In genomic region chr18:10270160-10270571, GRCh38 we compare ENCODE assay signal across 10 cellular contexts.
DNase-seq lines count a peak whose midpoint lies in the region; ATAC-seq and TF ChIP-seq lines count a peak whose summit lies in the region.
"Had no signal": no experiment of that assay in that cellular context is flagged by ENCODE, and none has a peak within 500 bp of the region (broad histone marks: within the 10 kb centered on the region; RNA-seq: fewer than 3 reads in every experiment).

No MANE protein-coding gene starts in this region.

- H3K27ac Mint-ChIP-seq in activated T-helper 17 cell treated with anti-CD3 and anti-CD28 coated beads, Interleukin-2, amount 50 U/mL, for 72 hours = no peak overlapping the region

- TF ChIP-seq POLR2A in right lobe of liver (IDR thresholded peaks at IDR 0.05) = no peak

- H3K9me3 Mint-ChIP-seq in activated T-helper 17 cell treated with anti-CD3 and anti-CD28 coated beads, Interleukin-2, amount 50 U/mL, for 72 hours = no peaks in the 10 kb centered on the region

- no peaks in the 10 kb centered on the region for H3K9me3 ChIP-seq in right lobe of liver
- no peaks in the 10 kb centered on the region for H3K9me3 ChIP-seq in subcutaneous abdominal adipose tissue (ENCODE audit: control insufficient read depth in 5 of 5, low read length in 5 of 5)

- peak; percentile 40 for ATAC-seq in esophagus mucosa
- peak; percentile 70 to 85 (median 82) for ATAC-seq in right lobe of liver
- no peak for ATAC-seq in activated T-helper 17 cell treated with anti-CD3 and anti-CD28 coated beads, Interleukin-2, amount 50 U/mL, for 72 hours (replicated peaks)
- ATAC-seq in GM19467 (IDR thresholded peaks at IDR 0.05; ENCODE audit: unreplicated experiment) = no peak
- ATAC-seq: foreskin keratinocyte had no signal

- H3K27me3 Mint-ChIP-seq in activated T-helper 17 cell treated with anti-CD3 and anti-CD28 coated beads, Interleukin-2, amount 50 U/mL, for 72 hours = no peaks in the 10 kb centered on the region

- H3K4me1 ChIP-seq in right lobe of liver = no peaks in the 10 kb centered on the region
- H3K4me1 ChIP-seq in subcutaneous abdominal adipose tissue (ENCODE audit: control insufficient read depth in 5 of 5, insufficient read depth in 5 of 5, low read length in 5 of 5) = peaks cover 19 to 42% (median 36%) of the 10 kb centered on the region in 5 donors
- H3K4me1 ChIP-seq: foreskin keratinocyte had no signal

- no peak overlapping the region for H3K27ac ChIP-seq in right lobe of liver
- peak overlapping the region; percentile 86 for H3K27ac ChIP-seq in subcutaneous abdominal adipose tissue (ENCODE audit: low read depth, low read length)
- H3K27ac ChIP-seq: foreskin keratinocyte had no signal

- TF ChIP-seq CTCF in right lobe of liver (IDR thresholded peaks at IDR 0.05) = no peak

- 29% methylated on average over 6 of the region's 8 CpGs for WGBS in right lobe of liver (ENCODE audit: insufficient coverage, low coverage, low lambda C conversion rate, missing lambda C conversion rate)

- no peak overlapping the region for H3K4me3 Mint-ChIP-seq in activated T-helper 17 cell treated with anti-CD3 and anti-CD28 coated beads, Interleukin-2, amount 50 U/mL, for 72 hours
- H3K4me3 Mint-ChIP-seq: CD8-positive, alpha-beta memory T cell had no signal

- H3K27me3 ChIP-seq in right lobe of liver = no peaks in the 10 kb centered on the region
- no peaks in the 10 kb centered on the region for H3K27me3 ChIP-seq in subcutaneous abdominal adipose tissue (ENCODE audit: control insufficient read depth in 5 of 5, insufficient read depth in 4 of 5, low read length in 5 of 5)

- H3K9ac ChIP-seq in subcutaneous abdominal adipose tissue (ENCODE audit: low read length in 5 of 5) = peak overlapping the region in 3 of 5 donors; percentile 26 to 71 (median 39)

- no peaks in the 10 kb centered on the region for H3K4me1 Mint-ChIP-seq in activated T-helper 17 cell treated with anti-CD3 and anti-CD28 coated beads, Interleukin-2, amount 50 U/mL, for 72 hours
- H3K4me1 Mint-ChIP-seq: CD8-positive, alpha-beta memory T cell had no signal

- H3K36me3 ChIP-seq in right lobe of liver (no peaks in the 10 kb centered on the region), subcutaneous abdominal adipose tissue (ENCODE audit: control insufficient read depth in 5 of 5, insufficient read depth in 5 of 5, low read length in 5 of 5) (no peaks in the 10 kb centered on the region)

- intact Hi-C loops in right lobe of liver (cut with DNase I) = no loop called here

- no peaks in the 10 kb centered on the region for H3K36me3 Mint-ChIP-seq in activated T-helper 17 cell treated with anti-CD3 and anti-CD28 coated beads, Interleukin-2, amount 50 U/mL, for 72 hours (ENCODE audit: low read depth)
- H3K36me3 Mint-ChIP-seq: CD8-positive, alpha-beta memory T cell had no signal

- DNase-seq in RPMI8226 (peak; percentile 29), right lobe of liver (no peak), A172 (ENCODE audit: low spot score) (no peak), NCI-H226 (no peak)
- DNase-seq: CD8-positive, alpha-beta memory T cell; foreskin keratinocyte had no signal

- no peak overlapping the region for H3K4me3 ChIP-seq in right lobe of liver
- no peak overlapping the region for H3K4me3 ChIP-seq in subcutaneous abdominal adipose tissue (ENCODE audit: low read depth in 1 of 5, low read length in 5 of 5)

Comparison
In these comparisons a context has a peak if more than half of its experiments do, and no peak if none do; other contexts are left out.
1. ATAC-seq: peak in esophagus mucosa (single experiment) and right lobe of liver (4 of 4); none in activated T-helper 17 cell treated with anti-CD3 and anti-CD28 coated beads, Interleukin-2, amount 50 U/mL, for 72 hours (single experiment) and GM19467 (single experiment).